Comparison of ENCODE assay signal across 8 cellular contexts in genomic region chr14:89701079-89702043, GRCh38.
A peak's percentile ranks its signal among the peaks of the same experiment; 100 is the strongest.
DNase-seq lines count a peak whose midpoint lies in the region; FAIRE-seq and TF ChIP-seq lines count a peak whose summit lies in the region.

No MANE protein-coding gene starts in this region.

- no peaks in the 10 kb centered on the region for H3K27me3 Mint-ChIP-seq in astrocyte (ENCODE audit: low read depth, unreplicated experiment)

- CTCF ChIA-PET in HEK293 (lab: Yijun Ruan, JAX): no interaction called here

- intact Hi-C loops in vagina (cut with DNase I): loop anchor here (10.0 kb wide), 1 partner anchor 287 kb away; the partner anchor contains the start of gene FOXN3

- TF ChIP-seq POLR2A in vagina (IDR thresholded peaks at IDR 0.05): no peak

- H3K27ac Mint-ChIP-seq in astrocyte (ENCODE audit: unreplicated experiment): peak overlapping the region; percentile 75

- peak overlapping the region; percentile 75 for H3K4me3 Mint-ChIP-seq in astrocyte (ENCODE audit: unreplicated experiment)

- no peaks in the 10 kb centered on the region for H3K27me3 ChIP-seq in astrocyte (ENCODE audit: insufficient read depth, low read length)
- H3K27me3 ChIP-seq in hepatocyte: no peaks in the 10 kb centered on the region
- no peaks in the 10 kb centered on the region for H3K27me3 ChIP-seq in vagina

- no peaks in the 10 kb centered on the region for H3K79me2 ChIP-seq in astrocyte (ENCODE audit: insufficient read depth, low read length)
- no peaks in the 10 kb centered on the region for H3K79me2 ChIP-seq in hepatocyte

- no peaks in the 10 kb centered on the region for H4K20me1 ChIP-seq in astrocyte (ENCODE audit: insufficient read depth, low read length)
- no peaks in the 10 kb centered on the region for H4K20me1 ChIP-seq in hepatocyte (ENCODE audit: insufficient read depth, poor library complexity, severe bottlenecking)

- peak overlapping the region; percentile 20; the same call in 1 of the 2 replicates for H3K27ac ChIP-seq in HEK293 (ENCODE audit: extremely low read depth, low read depth, low read length)
- peak overlapping the region; percentile 44 for H3K27ac ChIP-seq in astrocyte (ENCODE audit: low read depth, low read length)
- peak overlapping the region; percentile 90 for H3K27ac ChIP-seq in hepatocyte
- peak overlapping the region; percentile 73 for H3K27ac ChIP-seq in vagina

- no peaks in the 10 kb centered on the region for H3K9me2 ChIP-seq in hepatocyte (replicated peaks; ENCODE audit: insufficient read depth)

- peaks cover 6% of the 10 kb centered on the region for H3K4me1 Mint-ChIP-seq in astrocyte (ENCODE audit: low read depth, unreplicated experiment)

- 12% methylated on average over 36 of the region's 85 CpGs for WGBS in hepatocyte (ENCODE audit: low lambda C conversion rate, missing lambda C conversion rate)

- no peaks in the 10 kb centered on the region for H3K36me3 ChIP-seq in HEK293 (ENCODE audit: control insufficient read depth in 2 of 2, insufficient read depth in 1 of 2, low read length in 2 of 2)
- H3K36me3 ChIP-seq in astrocyte (ENCODE audit: insufficient read depth, low read length): no peaks in the 10 kb centered on the region
- no peaks in the 10 kb centered on the region for H3K36me3 ChIP-seq in hepatocyte (replicated peaks; ENCODE audit: insufficient read depth, low read depth)
- no peaks in the 10 kb centered on the region for H3K36me3 ChIP-seq in vagina

- POLR2A ChIA-PET in HEK293 (lab: Yijun Ruan, JAX): no interaction called here

- H3K4me2 ChIP-seq in astrocyte (ENCODE audit: low read length): peak overlapping the region; percentile 84
- peak overlapping the region; percentile 95 for H3K4me2 ChIP-seq in hepatocyte

- no peaks in the 10 kb centered on the region; the same call in 1 of the 2 replicates for H3K9me3 ChIP-seq in HEK293 (ENCODE audit: control insufficient read depth, insufficient read depth, low read depth, low read length)
- H3K9me3 ChIP-seq in astrocyte (ENCODE audit: insufficient read depth, low read depth, low read length): no peaks in the 10 kb centered on the region
- no peaks in the 10 kb centered on the region for H3K9me3 ChIP-seq in hepatocyte (ENCODE audit: low read depth)
- no peaks in the 10 kb centered on the region for H3K9me3 ChIP-seq in vagina

- DNase-seq in EL (peak; percentile 77), NCI-H1048 (lab: John Stamatoyannopoulos, UW) (peak; percentile 42), T-helper 2 cell (peak; percentile 70 to 87 (median 74)), astrocyte (ENCODE audit: low read depth) (peak; percentile 41), hepatocyte (ENCODE audit: low spot score) (peak; percentile 93), renal cortical epithelial cell (ENCODE audit: low read depth) (peak; percentile 33), vagina (ENCODE audit: extremely low spot score in 2 of 2) (no peak)

- FAIRE-seq in astrocyte (lab: Jason Lieb, UNC): no peak

- peak overlapping the region; percentile 91 for H2AFZ ChIP-seq in astrocyte (ENCODE audit: low read depth, low read length)
- peak overlapping the region; percentile 99 for H2AFZ ChIP-seq in hepatocyte

- peaks cover 1% of the 10 kb centered on the region for H3K9me3 Mint-ChIP-seq in astrocyte (ENCODE audit: unreplicated experiment)

- peak overlapping the region; percentile 48 for H3K4me3 ChIP-seq in HEK293 (ENCODE audit: low read depth, low read length)
- H3K4me3 ChIP-seq in astrocyte (ENCODE audit: insufficient read depth, low read depth, low read length): peak overlapping the region; percentile 63
- H3K4me3 ChIP-seq in hepatocyte: peak overlapping the region; percentile 83
- peak overlapping the region; percentile 59 to 71 for H3K4me3 ChIP-seq in vagina

- TF ChIP-seq CTCF in HEK293 (tag by site-specific recombination; IDR thresholded peaks at IDR 0.05) (no peak), astrocyte (IDR thresholded peaks at IDR 0.05; ENCODE audit: insufficient read depth, low read depth, low read length) (no peak), hepatocyte (IDR thresholded peaks at IDR 0.05; ENCODE audit: poor library complexity) (no peak), vagina (IDR thresholded peaks at IDR 0.05) (no peak)

- no peaks in the 10 kb centered on the region for H3K36me3 Mint-ChIP-seq in astrocyte (ENCODE audit: low read depth, unreplicated experiment)

- H3K9ac ChIP-seq in astrocyte (ENCODE audit: low read length): peak overlapping the region; percentile 80

- H3K4me1 ChIP-seq in HEK293 (ENCODE audit: control insufficient read depth, insufficient read depth, low read length) (peaks cover 7% of the 10 kb centered on the region), astrocyte (ENCODE audit: insufficient read depth, low read length) (peaks cover 7% of the 10 kb centered on the region), hepatocyte (ENCODE audit: insufficient read depth) (peaks cover 12% of the 10 kb centered on the region), vagina (peaks cover 17% of the 10 kb centered on the region)

TF ChIP-seq in HEK293, 187 proteins besides CTCF, POLR2A, EP300 and RAD21 (continues in another document):
- no peak for TF ChIP-seq PBX3 (CRISPR knock-in tag; IDR thresholded peaks at IDR 0.05)
- TF ChIP-seq ZFP69B (tag by site-specific recombination; IDR thresholded peaks at IDR 0.05): 0 out of 2 replicates have a peak, but pooled peaks have one; percentile 46
- no peak for TF ChIP-seq RBAK (tag by site-specific recombination; IDR thresholded peaks at IDR 0.05)
- 0 out of 2 replicates have a peak, but pooled peaks have one; percentile 20 for TF ChIP-seq SP3 (tag by site-specific recombination; IDR thresholded peaks at IDR 0.05)
- TF ChIP-seq ZBTB8A (tag by site-specific recombination; IDR thresholded peaks at IDR 0.05): no peak
- TF ChIP-seq ZSCAN18 (tag by site-specific recombination; IDR thresholded peaks at IDR 0.05): no peak
- TF ChIP-seq, protein P1, sequence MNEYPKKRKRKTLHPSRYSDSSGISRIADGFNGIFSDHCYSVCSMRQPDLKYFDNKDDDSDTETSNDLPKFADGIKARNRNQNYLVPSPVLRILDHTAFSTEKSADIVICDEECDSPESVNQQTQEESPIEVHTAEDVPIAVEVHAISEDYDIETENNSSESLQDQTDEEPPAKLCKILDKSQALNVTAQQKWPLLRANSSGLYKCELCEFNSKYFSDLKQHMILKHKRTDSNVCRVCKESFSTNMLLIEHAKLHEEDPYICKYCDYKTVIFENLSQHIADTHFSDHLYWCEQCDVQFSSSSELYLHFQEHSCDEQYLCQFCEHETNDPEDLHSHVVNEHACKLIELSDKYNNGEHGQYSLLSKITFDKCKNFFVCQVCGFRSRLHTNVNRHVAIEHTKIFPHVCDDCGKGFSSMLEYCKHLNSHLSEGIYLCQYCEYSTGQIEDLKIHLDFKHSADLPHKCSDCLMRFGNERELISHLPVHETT (tag by site-specific recombination; IDR thresholded peaks at IDR 0.05): no peak
- 0 out of 2 replicates have a peak, but pooled peaks have one; percentile 17 for TF ChIP-seq ZNF324 (tag by site-specific recombination; IDR thresholded peaks at IDR 0.05)
- no peak for TF ChIP-seq ZNF37A (tag by site-specific recombination; IDR thresholded peaks at IDR 0.05)
- TF ChIP-seq ZNF394 (tag by site-specific recombination; IDR thresholded peaks at IDR 0.05; ENCODE audit: borderline replicate concordance): no peak
- peak; percentile 47; the same call in 1 of the 2 replicates for TF ChIP-seq ZNF501 (tag by site-specific recombination; IDR thresholded peaks at IDR 0.05)
- no peak for TF ChIP-seq ZFP37 (tag by site-specific recombination; IDR thresholded peaks at IDR 0.05)
- TF ChIP-seq ZNF791 (tag by site-specific recombination; IDR thresholded peaks at IDR 0.05): no peak
- no peak for TF ChIP-seq ZNF704 (tag by site-specific recombination; IDR thresholded peaks at IDR 0.05)
- TF ChIP-seq GLI4 (tag by site-specific recombination; IDR thresholded peaks at IDR 0.05): no peak
- TF ChIP-seq ZNF423 (tag by site-specific recombination; IDR thresholded peaks at IDR 0.05): no peak
- TF ChIP-seq ZNF621 (tag by site-specific recombination; IDR thresholded peaks at IDR 0.05): no peak
- no peak for TF ChIP-seq ZSCAN23 (tag by site-specific recombination; IDR thresholded peaks at IDR 0.05)

Comparison
In these comparisons a context has a peak if more than half of its experiments do, and no peak if none do; other contexts are left out.
1. DNase-seq: peak in EL (single experiment), NCI-H1048 (single experiment), T-helper 2 cell (5 of 5), astrocyte (single experiment), hepatocyte (single experiment) and renal cortical epithelial cell (single experiment); none in vagina (0 of 2).
2. H3K27ac ChIP-seq: peak in every context shown above with its lines; median percentile 90 in hepatocyte; 73 in vagina; 44 in astrocyte; 20 in HEK293.
3. Peak in every context shown above with its lines, with median percentiles within 50 percentile points of each other: H3K4me3 ChIP-seq.